10 cellular contexts compared by ENCODE assay signal in genomic region chr2:23941644-23942043, GRCh38. TPM values are rescaled to one million over a fixed set of nuclear protein-coding genes. Genes with fewer than 3 reads are reported as not detected.
DNase-seq lines count a peak whose midpoint lies in the region; ATAC-seq and TF ChIP-seq lines count a peak whose summit lies in the region.
"Had no signal": no experiment of that assay in that cellular context is flagged by ENCODE, and none has a peak within 500 bp of the region (broad histone marks: within the 10 kb centered on the region; RNA-seq: fewer than 3 reads in every experiment).

No MANE protein-coding gene starts in this region.

- TF ChIP-seq POLR2A in suprapubic skin (IDR thresholded peaks at IDR 0.05), result no peak

- TF ChIP-seq EP300 in suprapubic skin (IDR thresholded peaks at IDR 0.05), result no peak

- TF ChIP-seq CTCF in suprapubic skin (IDR thresholded peaks at IDR 0.05), result no peak

- H3K4me3 ChIP-seq in iPS-20b (ENCODE audit: low read length), result peak overlapping the region; percentile 96; the same call in 1 of the 2 replicates
- H3K4me3 ChIP-seq in suprapubic skin, result peak overlapping the region; percentile 98

- H3K27ac ChIP-seq in iPS-20b (ENCODE audit: low read length) (no peak overlapping the region), suprapubic skin (no peak overlapping the region)

- 89% methylated on average over 8 of the region's 8 CpGs for WGBS in suprapubic skin

- ATAC-seq in activated T-cell treated with anti-CD3 and anti-CD28 coated beads, Interleukin-2, amount 50 U/mL, for 4 hours, result no peak

- H3K9ac ChIP-seq in iPS-20b (ENCODE audit: low read depth, low read length), result no peak overlapping the region

- H3K36me3 Mint-ChIP-seq in activated T-cell treated with anti-CD3 and anti-CD28 coated beads, Interleukin-2, amount 50 U/mL, for 4 hours (ENCODE audit: insufficient read depth), result no peaks in the 10 kb centered on the region
- peaks cover 10% of the 10 kb centered on the region for H3K36me3 Mint-ChIP-seq in activated naive CD8-positive, alpha-beta T cell treated with anti-CD3 and anti-CD28 coated beads for 36 hours

- H3K27ac Mint-ChIP-seq in activated naive CD8-positive, alpha-beta T cell treated with anti-CD3 and anti-CD28 coated beads for 36 hours, result no peak overlapping the region

- H3K27me3 Mint-ChIP-seq in activated T-cell treated with anti-CD3 and anti-CD28 coated beads, Interleukin-2, amount 50 U/mL, for 4 hours (ENCODE audit: low read depth), result no peaks in the 10 kb centered on the region
- H3K27me3 Mint-ChIP-seq in activated naive CD8-positive, alpha-beta T cell treated with anti-CD3 and anti-CD28 coated beads for 36 hours, result peaks cover 10% of the 10 kb centered on the region

- DNase-seq in activated T-cell treated with anti-CD3 and anti-CD28 coated beads, Interleukin-2, amount 50 U/mL, for 4 hours, result no peak
- no peak for DNase-seq in activated T-cell treated with anti-CD3 and anti-CD28 coated beads, Interleukin-2, amount 50 U/mL, for 48 hours
- no peak for DNase-seq in activated naive CD8-positive, alpha-beta T cell treated with anti-CD3 and anti-CD28 coated beads for 36 hours
- no peak for DNase-seq in suprapubic skin (ENCODE audit: low spot score in 2 of 2)
- no peak for DNase-seq in DMS53 (lab: John Stamatoyannopoulos, UW)
- no peak for DNase-seq in DMS79 treated with DMSO at 0.1 percent for 48 hours (lab: John Stamatoyannopoulos, UW)
- no peak for DNase-seq in CD1c-positive myeloid dendritic cell (ENCODE audit: extremely low spot score)
- DNase-seq: islet precursor cell, NCI-H2029 treated with DMSO at 0.1 percent for 48 hours had no signal

- H3K4me3 Mint-ChIP-seq in activated T-cell treated with anti-CD3 and anti-CD28 coated beads, Interleukin-2, amount 50 U/mL, for 4 hours, result peak overlapping the region; percentile 51
- H3K4me3 Mint-ChIP-seq in activated naive CD8-positive, alpha-beta T cell treated with anti-CD3 and anti-CD28 coated beads for 36 hours, result peak overlapping the region; percentile 43

- no peaks in the 10 kb centered on the region for H3K9me3 Mint-ChIP-seq in activated T-cell treated with anti-CD3 and anti-CD28 coated beads, Interleukin-2, amount 50 U/mL, for 4 hours
- H3K9me3 Mint-ChIP-seq in activated naive CD8-positive, alpha-beta T cell treated with anti-CD3 and anti-CD28 coated beads for 36 hours, result no peaks in the 10 kb centered on the region

- peaks cover 3% of the 10 kb centered on the region for H3K4me1 ChIP-seq in iPS-20b (ENCODE audit: insufficient read depth, low read length)
- peaks cover 21% of the 10 kb centered on the region for H3K4me1 ChIP-seq in suprapubic skin

- H3K9me3 ChIP-seq in iPS-20b (ENCODE audit: insufficient read depth, low read depth, low read length), result no peaks in the 10 kb centered on the region
- H3K9me3 ChIP-seq in suprapubic skin, result no peaks in the 10 kb centered on the region

- no peaks in the 10 kb centered on the region for H3K36me3 ChIP-seq in iPS-20b (ENCODE audit: insufficient read depth, low read depth, low read length)
- no peaks in the 10 kb centered on the region for H3K36me3 ChIP-seq in suprapubic skin

- peaks cover 24% of the 10 kb centered on the region for H3K4me1 Mint-ChIP-seq in activated T-cell treated with anti-CD3 and anti-CD28 coated beads, Interleukin-2, amount 50 U/mL, for 4 hours (ENCODE audit: low read depth)
- H3K4me1 Mint-ChIP-seq in activated naive CD8-positive, alpha-beta T cell treated with anti-CD3 and anti-CD28 coated beads for 36 hours, result peaks cover 24% of the 10 kb centered on the region

- H3K27me3 ChIP-seq in iPS-20b (ENCODE audit: insufficient read depth, low read length) (no peaks in the 10 kb centered on the region; the same call in 1 of the 2 replicates), suprapubic skin (no peaks in the 10 kb centered on the region)

RNA-seq across cellular contexts. Expression of gene UBXN2A, which starts 1.4 kb away (rescaled TPM):
- total RNA-seq in activated T-cell treated with anti-CD3 and anti-CD28 coated beads, Interleukin-2, amount 50 U/mL, for 4 hours, result 10 to 100 TPM in 1 of 3 donors, 1 to 10 TPM in 2; 9.8 to 11.0 (median 9.9) TPM
- 10 to 100 TPM; 12.4 to 12.6 TPM for total RNA-seq in activated naive CD8-positive, alpha-beta T cell treated with anti-CD3 and anti-CD28 coated beads for 36 hours
- total RNA-seq in suprapubic skin, result 10 to 100 TPM in 3 of 4 donors, 1 to 10 TPM in 1; 10.0 to 15.1 (median 12.1) TPM

RNA-seq across cellular contexts. Expression of gene ATAD2B, which starts 14.7 kb away (rescaled TPM):
- 10 to 100 TPM; 12.5 to 15.4 (median 13.2) TPM for total RNA-seq in activated T-cell treated with anti-CD3 and anti-CD28 coated beads, Interleukin-2, amount 50 U/mL, for 4 hours
- total RNA-seq in activated naive CD8-positive, alpha-beta T cell treated with anti-CD3 and anti-CD28 coated beads for 36 hours, result 10 to 100 TPM; 11.9 to 12.3 TPM
- total RNA-seq in suprapubic skin, result 10 to 100 TPM; 28.8 to 81.9 (median 31.8) TPM
